In the genomic region with DNA sequence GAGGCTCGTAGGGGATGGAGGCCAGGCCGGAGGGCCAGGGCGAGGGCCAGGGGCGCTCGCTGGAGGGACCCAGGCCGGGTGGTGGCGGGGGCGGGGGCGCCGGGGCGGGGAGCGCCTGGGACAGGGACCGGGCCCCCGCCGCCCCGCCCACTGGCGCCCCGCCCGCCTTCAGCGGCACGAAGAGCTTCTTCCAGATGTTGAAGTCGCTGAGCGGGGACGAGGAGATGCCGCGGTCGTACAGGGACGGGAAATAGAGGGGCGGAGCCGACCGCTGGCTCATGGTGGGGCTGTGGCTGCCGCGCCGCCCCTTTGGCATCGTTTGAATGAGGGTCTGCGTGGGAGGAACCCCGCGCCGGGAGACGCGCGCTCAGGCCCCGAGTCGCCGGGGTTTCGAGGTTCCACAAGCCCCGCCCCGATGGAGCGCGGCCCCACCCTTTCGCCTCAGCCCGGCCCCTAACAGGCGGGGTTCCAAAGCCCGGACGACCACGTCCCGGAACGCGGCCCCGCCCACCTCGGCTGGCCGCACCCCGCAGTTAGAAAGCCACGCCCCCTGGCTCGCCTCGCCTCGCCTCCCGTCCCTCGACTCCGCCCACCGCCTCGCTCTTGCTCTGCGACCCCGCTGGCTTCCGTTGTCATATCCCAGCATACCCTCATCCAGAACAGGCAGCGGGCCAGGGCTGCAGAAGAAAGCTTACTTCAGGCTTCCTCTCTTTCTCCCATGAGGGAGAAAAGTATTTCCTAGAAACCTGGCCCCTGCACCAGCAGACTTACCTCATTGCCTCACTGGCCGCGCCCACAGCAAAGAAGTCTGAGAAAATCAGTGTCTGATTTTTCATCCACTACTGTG, we compare ENCODE assay signal across 1 cellular context.
TF ChIP-seq lines count a peak whose summit lies in the region.

TSS of gene C11orf91 (minus strand) at position 402 of the 847 bp plus-strand sequence. CDS start at position 316, 86 bp downstream.

TF ChIP-seq in K562, 482 proteins besides CTCF, POLR2A, EP300 and RAD21 (continued from another document):
- no peak for TF ChIP-seq HMGXB4 (CRISPR knock-in tag; IDR thresholded peaks at IDR 0.05)
- TF ChIP-seq TGIF2 (CRISPR knock-in tag; IDR thresholded peaks at IDR 0.05) = no peak
- TF ChIP-seq YBX1 (IDR thresholded peaks at IDR 0.05) = no peak
- no peak for TF ChIP-seq MTA2 (IDR thresholded peaks at IDR 0.05; ENCODE audit: low read depth)
- TF ChIP-seq NKRF (IDR thresholded peaks at IDR 0.05; ENCODE audit: borderline replicate concordance) = no peak
- no peak for TF ChIP-seq NELFE (IDR thresholded peaks at IDR 0.05; ENCODE audit: insufficient read depth, insufficient read length)
- TF ChIP-seq ZNF347 (CRISPR knock-in tag; IDR thresholded peaks at IDR 0.05; ENCODE audit: low read depth) = no peak
- TF ChIP-seq, protein P1, sequence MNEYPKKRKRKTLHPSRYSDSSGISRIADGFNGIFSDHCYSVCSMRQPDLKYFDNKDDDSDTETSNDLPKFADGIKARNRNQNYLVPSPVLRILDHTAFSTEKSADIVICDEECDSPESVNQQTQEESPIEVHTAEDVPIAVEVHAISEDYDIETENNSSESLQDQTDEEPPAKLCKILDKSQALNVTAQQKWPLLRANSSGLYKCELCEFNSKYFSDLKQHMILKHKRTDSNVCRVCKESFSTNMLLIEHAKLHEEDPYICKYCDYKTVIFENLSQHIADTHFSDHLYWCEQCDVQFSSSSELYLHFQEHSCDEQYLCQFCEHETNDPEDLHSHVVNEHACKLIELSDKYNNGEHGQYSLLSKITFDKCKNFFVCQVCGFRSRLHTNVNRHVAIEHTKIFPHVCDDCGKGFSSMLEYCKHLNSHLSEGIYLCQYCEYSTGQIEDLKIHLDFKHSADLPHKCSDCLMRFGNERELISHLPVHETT (CRISPR knock-in tag; conservative IDR thresholded peaks at IDR 0.05 in 1 of 2, IDR thresholded peaks at IDR 0.05 in 1 of 2) = no peak
- TF ChIP-seq ZNF551 (CRISPR knock-in tag; IDR thresholded peaks at IDR 0.05) = no peak
- no peak for TF ChIP-seq CREB3 (tag; conservative IDR thresholded peaks at IDR 0.05; ENCODE audit: low read depth)
- no peak for TF ChIP-seq GABPA (tag; conservative IDR thresholded peaks at IDR 0.05; ENCODE audit: low read depth)
- no peak for TF ChIP-seq ZSCAN32 (CRISPR knock-in tag; IDR thresholded peaks at IDR 0.05)
- TF ChIP-seq NRF1 (conservative IDR thresholded peaks at IDR 0.05 in 1 of 2, IDR thresholded peaks at IDR 0.05 in 1 of 2) = peak; percentile 73 to 74
- no peak; the same call in 1 of the 2 replicates for TF ChIP-seq POLR2AphosphoS2 (IDR thresholded peaks at IDR 0.05; ENCODE audit: low read length)
- TF ChIP-seq CBX2 (IDR thresholded peaks at IDR 0.05; ENCODE audit: insufficient read depth, low read length, poor library complexity, severe bottlenecking) = no peak
- TF ChIP-seq ARID1B (IDR thresholded peaks at IDR 0.05) = 0 out of 2 replicates have a peak, but pooled peaks have one; percentile 3
- TF ChIP-seq ZNF134 (CRISPR knock-in tag; conservative IDR thresholded peaks at IDR 0.05) = no peak
- no peak for TF ChIP-seq MYBL2 (IDR thresholded peaks at IDR 0.05; ENCODE audit: low read depth)
- no peak for TF ChIP-seq MYBL2 (CRISPR knock-in tag; IDR thresholded peaks at IDR 0.05; ENCODE audit: borderline replicate concordance)
- TF ChIP-seq ZNF384 (IDR thresholded peaks at IDR 0.05; ENCODE audit: low read depth, low read length) = no peak
- TF ChIP-seq RBM25 (IDR thresholded peaks at IDR 0.05; ENCODE audit: low read depth, low read length, severe bottlenecking) = no peak
- no peak for TF ChIP-seq MCM7 (IDR thresholded peaks at IDR 0.05)
- no peak for TF ChIP-seq NFIC (IDR thresholded peaks at IDR 0.05)
- no peak for TF ChIP-seq HDAC6 (IDR thresholded peaks at IDR 0.05; ENCODE audit: low read depth, low read length)
- no peak for TF ChIP-seq CBFB (CRISPR knock-in tag; IDR thresholded peaks at IDR 0.05)
- TF ChIP-seq RBM15 (IDR thresholded peaks at IDR 0.05; ENCODE audit: insufficient read depth, low read length) = no peak
- TF ChIP-seq ZBTB1 (CRISPR knock-in tag; IDR thresholded peaks at IDR 0.05; ENCODE audit: borderline replicate concordance, low read depth) = no peak
- TF ChIP-seq GTF2E2 (tag; IDR thresholded peaks at IDR 0.05) = no peak
- no peak for TF ChIP-seq HNRNPH1 (optimal IDR thresholded peaks at IDR 0.05; ENCODE audit: low read depth, low read length)
- no peak for TF ChIP-seq U2AF1 (optimal IDR thresholded peaks at IDR 0.05; ENCODE audit: low read depth, low read length)
- TF ChIP-seq GATAD2A (IDR thresholded peaks at IDR 0.05) = no peak
- no peak for TF ChIP-seq FOSL1 (tag; conservative IDR thresholded peaks at IDR 0.05)
- TF ChIP-seq PYGO2 (tag; IDR thresholded peaks at IDR 0.05) = no peak
- peak; percentile 33 for TF ChIP-seq HMGN3 (IDR thresholded peaks at IDR 0.05; ENCODE audit: borderline replicate concordance, extremely low read depth, insufficient read length, low read depth, low read length)
- no peak for TF ChIP-seq GABPB1 (CRISPR knock-in tag; IDR thresholded peaks at IDR 0.05)
- no peak for TF ChIP-seq TAL1 (IDR thresholded peaks at IDR 0.05)
- no peak for TF ChIP-seq HSF4 (CRISPR knock-in tag; IDR thresholded peaks at IDR 0.05; ENCODE audit: borderline replicate concordance)
- TF ChIP-seq LEF1 (IDR thresholded peaks at IDR 0.05) = no peak
